23 cellular contexts compared by ENCODE assay signal in genomic region chr12:45315462-45315861, GRCh38.
DNase-seq lines count a peak whose midpoint lies in the region; ATAC-seq, FAIRE-seq and TF ChIP-seq lines count a peak whose summit lies in the region.
"Had no signal": no experiment of that assay in that cellular context is flagged by ENCODE, and none has a peak within 500 bp of the region (broad histone marks: within the 10 kb centered on the region; RNA-seq: fewer than 3 reads in every experiment).

No MANE protein-coding gene starts in this region.

- no peak overlapping the region for H3K27ac ChIP-seq in Panc1 (ENCODE audit: low read length)
- no peak overlapping the region for H3K27ac ChIP-seq in astrocyte (ENCODE audit: low read depth, low read length)
- no peak overlapping the region for H3K27ac ChIP-seq in esophagus muscularis mucosa (replicated peaks in 1 of 4)
- H3K27ac ChIP-seq: Peyer's patch had no signal

- 92% methylated on average over 4 of the region's 4 CpGs for WGBS in esophagus muscularis mucosa

- H3K27ac Mint-ChIP-seq in astrocyte (ENCODE audit: unreplicated experiment) = peak overlapping the region; percentile 54
- H3K27ac Mint-ChIP-seq: B cell had no signal

- H3K27me3 ChIP-seq in Panc1 (ENCODE audit: control insufficient read depth, insufficient read depth, low read length) (no peaks in the 10 kb centered on the region), astrocyte (ENCODE audit: insufficient read depth, low read length) (no peaks in the 10 kb centered on the region), esophagus muscularis mucosa (no peaks in the 10 kb centered on the region)
- H3K27me3 ChIP-seq: Peyer's patch had no signal

- peaks cover 10% of the 10 kb centered on the region for H3K4me1 Mint-ChIP-seq in astrocyte (ENCODE audit: low read depth, unreplicated experiment)

- no peak for TF ChIP-seq CTCF in Panc1 (IDR thresholded peaks at IDR 0.05)
- TF ChIP-seq CTCF in astrocyte (IDR thresholded peaks at IDR 0.05; ENCODE audit: insufficient read depth, low read depth, low read length) = no peak
- TF ChIP-seq CTCF in esophagus muscularis mucosa (IDR thresholded peaks at IDR 0.05) = no peak
- no peak for TF ChIP-seq CTCF in GM10248 (IDR thresholded peaks at IDR 0.05; ENCODE audit: control extremely low read depth, extremely low read depth, low read depth, missing control alignments)

- TF ChIP-seq POLR2A in esophagus muscularis mucosa (IDR thresholded peaks at IDR 0.05; ENCODE audit: low read depth) = no peak

- H3K36me3 ChIP-seq in Panc1 (ENCODE audit: control insufficient read depth, insufficient read depth, low read length) (peaks cover 2% of the 10 kb centered on the region; the same call in 1 of the 2 replicates), astrocyte (ENCODE audit: insufficient read depth, low read length) (peaks cover 4% of the 10 kb centered on the region), esophagus muscularis mucosa (peaks cover 0 to 17% (median 7%) of the 10 kb centered on the region in 4 donors)

- H2AFZ ChIP-seq in astrocyte (ENCODE audit: low read depth, low read length) = no peak overlapping the region

- no peaks in the 10 kb centered on the region for H4K20me1 ChIP-seq in astrocyte (ENCODE audit: insufficient read depth, low read length)

- no peak for TF ChIP-seq EP300 in esophagus muscularis mucosa (IDR thresholded peaks at IDR 0.05)

- no peak overlapping the region for H3K9ac ChIP-seq in astrocyte (ENCODE audit: low read length)
- H3K9ac ChIP-seq: SK-N-SH had no signal

- DNase-seq in CMK (ENCODE audit: low read depth) (peak; percentile 21), EH (ENCODE audit: low read depth) (peak; percentile 37), Panc1 (ENCODE audit: low read depth, low spot score) (no peak), astrocyte (ENCODE audit: low read depth) (no peak), NCI-H1092 (lab: John Stamatoyannopoulos, UW) (no peak), esophagus muscularis mucosa (ENCODE audit: extremely low spot score) (no peak), GM10248 (ENCODE audit: extremely low spot score) (no peak)
- DNase-seq: CD4-positive, CD25-positive, alpha-beta regulatory T cell; DMS79; GF-D8; NCI-H1105 treated with DMSO at 0.1 percent for 48 hours; NCI-H1694 treated with DMSO at 0.1 percent for 48 hours; NCI-H2107; NCI-H2227 treated with DMSO at 0.1 percent for 48 hours; NCI-H524 treated with DMSO at 0.1 percent for 48 hours; Peyer's patch; Right ventricle myocardium superior; SK-N-SH had no signal

- no TSS peak for BruUV-seq in Panc1 (replicated peaks; lab: Mats Ljungman, UMichigan)

- H3K9me3 Mint-ChIP-seq in astrocyte (ENCODE audit: unreplicated experiment) = peaks cover 5% of the 10 kb centered on the region

- no peak overlapping the region for H3K4me3 Mint-ChIP-seq in astrocyte (ENCODE audit: unreplicated experiment)
- H3K4me3 Mint-ChIP-seq: B cell had no signal

- POLR2A ChIA-PET in Panc1 (lab: Charles Lee) (no interaction called here), GM10248 (lab: Yijun Ruan, JAX) (no interaction called here)

- peaks cover 25% of the 10 kb centered on the region for H3K36me3 Mint-ChIP-seq in astrocyte (ENCODE audit: low read depth, unreplicated experiment)

- H3K4me3 ChIP-seq in Panc1 (ENCODE audit: low read depth in 2 of 2, low read length in 2 of 2) = no peak overlapping the region
- no peak overlapping the region for H3K4me3 ChIP-seq in astrocyte (ENCODE audit: insufficient read depth, low read depth, low read length)
- H3K4me3 ChIP-seq in esophagus muscularis mucosa = no peak overlapping the region
- H3K4me3 ChIP-seq: Peyer's patch had no signal

- H3K9me3 ChIP-seq in Panc1 (ENCODE audit: control insufficient read depth, insufficient read depth, low read depth, low read length) = peaks cover 3% of the 10 kb centered on the region; the same call in 1 of the 2 replicates
- no peaks in the 10 kb centered on the region for H3K9me3 ChIP-seq in astrocyte (ENCODE audit: insufficient read depth, low read depth, low read length)
- H3K9me3 ChIP-seq in esophagus muscularis mucosa = no peaks in the 10 kb centered on the region
- H3K9me3 ChIP-seq: Peyer's patch, SK-N-SH had no signal

- H3K79me2 ChIP-seq in astrocyte (ENCODE audit: insufficient read depth, low read length) = peaks cover 9% of the 10 kb centered on the region

- in situ Hi-C loops in Panc1 (cut with HindIII; ENCODE audit: low pct_unique_long_range_greater_than_20kb, low sequenced_read_pairs) = no loop called here

- H3K4me2 ChIP-seq in astrocyte (ENCODE audit: low read length) = no peak overlapping the region
- H3K4me2 ChIP-seq: SK-N-SH had no signal

- H3K4me1 ChIP-seq in Panc1 (ENCODE audit: control insufficient read depth, insufficient read depth, low read length) = no peaks in the 10 kb centered on the region
- H3K4me1 ChIP-seq in astrocyte (ENCODE audit: insufficient read depth, low read length) = no peaks in the 10 kb centered on the region
- H3K4me1 ChIP-seq in esophagus muscularis mucosa = peaks cover 10 to 30% (median 15%) of the 10 kb centered on the region in 4 donors
- H3K4me1 ChIP-seq: Peyer's patch had no signal

- ATAC-seq in Panc1 (0 out of 2 replicates have a peak, but pooled peaks have one; percentile 21), GM21825 (IDR thresholded peaks at IDR 0.05; ENCODE audit: unreplicated experiment) (no peak)
- ATAC-seq: HepG2 had no signal

- CTCF ChIA-PET in Panc1 (lab: Charles Lee) = no interaction called here
- CTCF ChIA-PET in GM10248 (lab: Yijun Ruan, JAX) = interaction anchor here (2.3 kb wide), 1 partner anchor 9 kb away, joined by 10 read pairs; no protein-coding TSS in a partner anchor

- intact Hi-C loops in Panc1 (cut with micrococcal nuclease; ENCODE audit: unreplicated experiment) (no loop called here), esophagus muscularis mucosa (cut with DNase I) (no loop called here)

- no peaks in the 10 kb centered on the region for H3K27me3 Mint-ChIP-seq in astrocyte (ENCODE audit: low read depth, unreplicated experiment)
- H3K27me3 Mint-ChIP-seq: B cell; CD4-positive, CD25-positive, alpha-beta regulatory T cell had no signal

- no peak for FAIRE-seq in astrocyte (lab: Jason Lieb, UNC)
- FAIRE-seq: D721Med, H1, HepG2 had no signal

Comparison
In these comparisons a context has a peak if more than half of its experiments do, and no peak if none do; other contexts are left out.
1. DNase-seq: peak in CMK (single experiment) and EH (single experiment); none in Panc1 (single experiment), astrocyte (single experiment), NCI-H1092 (single experiment), esophagus muscularis mucosa (single experiment) and GM10248 (single experiment).